Comparison of ENCODE assay signal across 8 cellular contexts in the genomic region with DNA sequence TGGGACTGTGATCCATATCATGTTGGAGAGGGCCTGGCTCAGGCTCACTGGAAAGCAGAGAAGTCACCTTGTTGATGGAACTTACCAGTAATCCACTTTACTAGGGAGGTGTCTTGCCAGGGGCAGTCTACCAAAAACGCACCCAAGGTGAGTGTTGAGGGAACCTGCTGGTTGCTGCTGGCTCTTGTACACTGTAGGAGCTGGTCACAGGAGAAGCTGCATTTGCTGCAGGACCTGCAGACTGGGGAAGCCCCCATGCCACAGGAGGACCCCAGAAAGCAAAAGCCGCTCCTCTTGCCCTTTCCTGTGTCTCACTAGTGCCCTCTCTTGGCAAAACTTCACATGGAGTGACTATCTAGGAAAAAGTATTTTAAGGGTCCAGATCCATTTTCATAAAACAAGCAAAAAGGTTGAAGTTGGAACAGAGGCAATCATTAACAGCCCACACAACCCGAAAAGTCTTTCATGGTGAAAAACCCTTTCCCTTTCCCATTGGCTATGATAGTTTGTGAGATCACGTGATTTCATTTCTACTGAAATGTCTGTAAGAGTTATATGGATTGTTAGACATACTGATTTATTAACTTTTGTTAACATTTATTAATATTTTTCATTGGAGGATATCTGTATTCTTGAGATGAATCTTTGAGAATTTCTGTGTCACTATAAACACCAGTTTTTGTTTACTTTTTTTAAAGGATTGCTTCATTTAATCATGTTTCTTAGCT. TPM values are rescaled to one million over a fixed set of nuclear protein-coding genes. Genes with fewer than 3 reads are reported as not detected.
DNase-seq lines count a peak whose midpoint lies in the region; ATAC-seq and TF ChIP-seq lines count a peak whose summit lies in the region.

No MANE protein-coding gene starts in this region.

- WGBS in right cardiac atrium, result 71% methylated on average over 4 of the region's 4 CpGs
- 53 to 54% methylated on average over 4 of the region's 4 CpGs for WGBS in thyroid gland, 2 donors

- H3K4me3 ChIP-seq in HEK293 (ENCODE audit: low read depth, low read length) (no peak overlapping the region), right cardiac atrium (ENCODE audit: low read length) (no peak overlapping the region), thyroid gland (replicated peaks in 1 of 3) (no peak overlapping the region)

- ATAC-seq in right cardiac atrium (peak; percentile 44 to 51), GM18502 (IDR thresholded peaks at IDR 0.05; ENCODE audit: poor library complexity, unreplicated experiment) (no peak), GM21737 (IDR thresholded peaks at IDR 0.05; ENCODE audit: unreplicated experiment) (no peak)

- CTCF ChIA-PET in Calu3 (lab: Charles Lee), result interaction anchor here (0.5 to 1.8 kb wide), 2 partner anchors 9 to 55 kb away, joined by 6 to 7 read pairs; no protein-coding TSS in a partner anchor
- CTCF ChIA-PET in HEK293 (lab: Yijun Ruan, JAX), result interaction anchor here (0.5 to 3.6 kb wide), 40 partner anchors 10 to 1815 kb away, joined by 3 to 20 read pairs (median 3); a partner anchor contains a TSS

- BruUV-seq in Calu3 (replicated peaks; lab: Mats Ljungman, UMichigan), result no TSS peak

- H3K36me3 ChIP-seq in HEK293 (ENCODE audit: control insufficient read depth in 2 of 2, insufficient read depth in 1 of 2, low read length in 2 of 2) (no peaks in the 10 kb centered on the region), thyroid gland (no peaks in the 10 kb centered on the region)

- TF ChIP-seq POLR2A in thyroid gland (IDR thresholded peaks at IDR 0.05), result no peak

- POLR2A ChIA-PET in HEK293 (lab: Yijun Ruan, JAX), result interaction anchor here (1.0 kb wide), 1 partner anchor 58 kb away, joined by 4 read pairs; no protein-coding TSS in a partner anchor

- no peak overlapping the region for H3K4me3 Mint-ChIP-seq in Calu3 (ENCODE audit: low read depth, unreplicated experiment)

- H3K27ac ChIP-seq in HEK293 (ENCODE audit: extremely low read depth, low read depth, low read length) (no peak overlapping the region), right cardiac atrium (ENCODE audit: low read length) (no peak overlapping the region), thyroid gland (no peak overlapping the region)

- H3K27ac Mint-ChIP-seq in Calu3 (ENCODE audit: unreplicated experiment), result no peak overlapping the region

- DNase-seq in Calu3, result peak; percentile 47
- peak; percentile 32 for DNase-seq in UCSD-AML1 (lab: John Stamatoyannopoulos, UW; ENCODE audit: unreplicated experiment)
- no peak for DNase-seq in right cardiac atrium
- peak; percentile 35 to 44 for DNase-seq in thyroid gland
- no peak for DNase-seq in CD1c-positive myeloid dendritic cell (ENCODE audit: extremely low spot score)

- no peaks in the 10 kb centered on the region for H3K27me3 Mint-ChIP-seq in Calu3 (ENCODE audit: unreplicated experiment)

- no peaks in the 10 kb centered on the region for H3K4me1 Mint-ChIP-seq in Calu3 (ENCODE audit: low read depth, unreplicated experiment)

- intact Hi-C loops in Calu3 (cut with micrococcal nuclease; ENCODE audit: unreplicated experiment) (loop anchor here (5.0 kb wide), 1 partner anchor 430 kb away; no protein-coding TSS in a partner anchor), right cardiac atrium (cut with DNase I) (loop anchor here in 2 of 4 donors (5.0 to 10.0 kb wide), 2 partner anchors 55 to 433 kb away; no protein-coding TSS in a partner anchor), thyroid gland (cut with DNase I) (no loop called here)

- peaks cover 8% of the 10 kb centered on the region for H3K4me1 ChIP-seq in HEK293 (ENCODE audit: control insufficient read depth, insufficient read depth, low read length)
- peaks cover 14% of the 10 kb centered on the region for H3K4me1 ChIP-seq in right cardiac atrium (ENCODE audit: control insufficient read depth, insufficient read depth, low read length)
- peaks cover 11 to 14% of the 10 kb centered on the region in 2 donors for H3K4me1 ChIP-seq in thyroid gland

- peak; percentile 73 for TF ChIP-seq CTCF in Calu3 (IDR thresholded peaks at IDR 0.05; ENCODE audit: unreplicated experiment)
- peak; percentile 47 for TF ChIP-seq CTCF in HEK293 (tag by site-specific recombination; IDR thresholded peaks at IDR 0.05)
- TF ChIP-seq CTCF in thyroid gland (IDR thresholded peaks at IDR 0.05), result peak in 4 of 6 experiments; percentile 30 to 66 (median 55)

- H3K27me3 ChIP-seq in right cardiac atrium (ENCODE audit: control insufficient read depth, insufficient read depth) (no peaks in the 10 kb centered on the region), thyroid gland (no peaks in the 10 kb centered on the region)

- H3K9me3 Mint-ChIP-seq in Calu3 (ENCODE audit: low read depth, unreplicated experiment), result no peaks in the 10 kb centered on the region

- H3K9me3 ChIP-seq in HEK293 (ENCODE audit: control insufficient read depth, insufficient read depth, low read depth, low read length), result no peaks in the 10 kb centered on the region
- H3K9me3 ChIP-seq in right cardiac atrium (ENCODE audit: control insufficient read depth, low read length), result no peaks in the 10 kb centered on the region
- H3K9me3 ChIP-seq in thyroid gland, result no peaks in the 10 kb centered on the region

- no peaks in the 10 kb centered on the region for H3K36me3 Mint-ChIP-seq in Calu3 (ENCODE audit: insufficient read depth, unreplicated experiment)

TF ChIP-seq in HEK293, 187 proteins besides CTCF, POLR2A, EP300 and RAD21 (continues in another document):
- TF ChIP-seq ZNF776 (tag by site-specific recombination; IDR thresholded peaks at IDR 0.05; ENCODE audit: borderline replicate concordance) (no peak), ZNF423 (tag by site-specific recombination; IDR thresholded peaks at IDR 0.05) (no peak), ZBTB17 (tag by site-specific recombination; IDR thresholded peaks at IDR 0.05) (peak; percentile 79), ZNF16 (tag by site-specific recombination; IDR thresholded peaks at IDR 0.05; ENCODE audit: low read depth) (no peak), ZNF394 (tag by site-specific recombination; IDR thresholded peaks at IDR 0.05; ENCODE audit: borderline replicate concordance) (peak; percentile 18; the same call in 1 of the 2 replicates), ZNF335 (tag by site-specific recombination; conservative IDR thresholded peaks at IDR 0.05) (peak; percentile 89), REPIN1 (tag by site-specific recombination; IDR thresholded peaks at IDR 0.05; ENCODE audit: low read depth) (no peak), ZSCAN30 (tag by site-specific recombination; IDR thresholded peaks at IDR 0.05) (peak; percentile 75), ZNF549 (tag by site-specific recombination; IDR thresholded peaks at IDR 0.05) (no peak), ZNF660 (tag by site-specific recombination; IDR thresholded peaks at IDR 0.05) (peak; percentile 24; the same call in 1 of the 2 replicates)
- TF ChIP-seq, protein P1, sequence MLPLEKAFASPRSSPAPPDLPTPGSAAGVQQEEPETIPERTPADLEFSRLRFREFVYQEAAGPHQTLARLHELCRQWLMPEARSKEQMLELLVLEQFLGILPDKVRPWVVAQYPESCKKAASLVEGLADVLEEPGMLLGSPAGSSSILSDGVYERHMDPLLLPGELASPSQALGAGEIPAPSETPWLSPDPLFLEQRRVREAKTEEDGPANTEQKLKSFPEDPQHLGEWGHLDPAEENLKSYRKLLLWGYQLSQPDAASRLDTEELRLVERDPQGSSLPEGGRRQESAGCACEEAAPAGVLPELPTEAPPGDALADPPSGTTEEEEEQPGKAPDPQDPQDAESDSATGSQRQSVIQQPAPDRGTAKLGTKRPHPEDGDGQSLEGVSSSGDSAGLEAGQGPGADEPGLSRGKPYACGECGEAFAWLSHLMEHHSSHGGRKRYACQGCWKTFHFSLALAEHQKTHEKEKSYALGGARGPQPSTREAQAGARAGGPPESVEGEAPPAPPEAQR (tag by site-specific recombination; IDR thresholded peaks at IDR 0.05), result no peak
- TF ChIP-seq, protein P2, sequence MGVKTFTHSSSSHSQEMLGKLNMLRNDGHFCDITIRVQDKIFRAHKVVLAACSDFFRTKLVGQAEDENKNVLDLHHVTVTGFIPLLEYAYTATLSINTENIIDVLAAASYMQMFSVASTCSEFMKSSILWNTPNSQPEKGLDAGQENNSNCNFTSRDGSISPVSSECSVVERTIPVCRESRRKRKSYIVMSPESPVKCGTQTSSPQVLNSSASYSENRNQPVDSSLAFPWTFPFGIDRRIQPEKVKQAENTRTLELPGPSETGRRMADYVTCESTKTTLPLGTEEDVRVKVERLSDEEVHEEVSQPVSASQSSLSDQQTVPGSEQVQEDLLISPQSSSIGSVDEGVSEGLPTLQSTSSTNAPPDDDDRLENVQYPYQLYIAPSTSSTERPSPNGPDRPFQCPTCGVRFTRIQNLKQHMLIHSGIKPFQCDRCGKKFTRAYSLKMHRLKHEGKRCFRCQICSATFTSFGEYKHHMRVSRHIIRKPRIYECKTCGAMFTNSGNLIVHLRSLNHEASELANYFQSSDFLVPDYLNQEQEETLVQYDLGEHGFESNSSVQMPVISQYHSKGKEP (tag by site-specific recombination; IDR thresholded peaks at IDR 0.05), result peak; percentile 87
- TF ChIP-seq, protein P3, sequence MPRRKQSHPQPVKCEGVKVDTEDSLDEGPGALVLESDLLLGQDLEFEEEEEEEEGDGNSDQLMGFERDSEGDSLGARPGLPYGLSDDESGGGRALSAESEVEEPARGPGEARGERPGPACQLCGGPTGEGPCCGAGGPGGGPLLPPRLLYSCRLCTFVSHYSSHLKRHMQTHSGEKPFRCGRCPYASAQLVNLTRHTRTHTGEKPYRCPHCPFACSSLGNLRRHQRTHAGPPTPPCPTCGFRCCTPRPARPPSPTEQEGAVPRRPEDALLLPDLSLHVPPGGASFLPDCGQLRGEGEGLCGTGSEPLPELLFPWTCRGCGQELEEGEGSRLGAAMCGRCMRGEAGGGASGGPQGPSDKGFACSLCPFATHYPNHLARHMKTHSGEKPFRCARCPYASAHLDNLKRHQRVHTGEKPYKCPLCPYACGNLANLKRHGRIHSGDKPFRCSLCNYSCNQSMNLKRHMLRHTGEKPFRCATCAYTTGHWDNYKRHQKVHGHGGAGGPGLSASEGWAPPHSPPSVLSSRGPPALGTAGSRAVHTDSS (tag by site-specific recombination; IDR thresholded peaks at IDR 0.05), result no peak

RNA-seq across cellular contexts. Expression of a gene that starts 59.2 kb away (rescaled TPM):
- total RNA-seq in Calu3 (2022), result 17.4 and 26.6 TPM in 2 replicates
- 10 to 100 TPM; 62.1 to 94.6 (median 79.5) TPM for total RNA-seq in right cardiac atrium
- 13.0 TPM for polyA plus RNA-seq in right cardiac atrium
- total RNA-seq in thyroid gland, result 10 to 100 TPM; 20.1 to 69.1 (median 33.5) TPM

Comparison
In these comparisons a context has a peak if more than half of its experiments do, and no peak if none do; other contexts are left out.
1. DNase-seq: peak in Calu3 (single experiment), UCSD-AML1 (single experiment) and thyroid gland (2 of 2); none in right cardiac atrium (0 of 3) and CD1c-positive myeloid dendritic cell (single experiment).
2. ATAC-seq: peak in right cardiac atrium (2 of 2); none in GM18502 (single experiment) and GM21737 (single experiment).
3. Peak in every context shown above with its lines, with median percentiles within 50 percentile points of each other: CTCF ChIP-seq.